2 cellular contexts compared by ENCODE assay signal in genomic region chr19:46744005-46744691, GRCh38.
TF ChIP-seq lines count a peak whose summit lies in the region.

No MANE protein-coding gene starts in this region.

TF ChIP-seq in A549, 52 proteins besides CTCF, POLR2A, EP300 and RAD21:
- TF ChIP-seq NPAS2 (CRISPR knock-in tag; IDR thresholded peaks at IDR 0.05; ENCODE audit: borderline replicate concordance) (no peak), HOXB5 (CRISPR knock-in tag; IDR thresholded peaks at IDR 0.05) (no peak), TP53 (CRISPR knock-in tag; IDR thresholded peaks at IDR 0.05) (no peak), USF2 (IDR thresholded peaks at IDR 0.05) (no peak), CBX2 (IDR thresholded peaks at IDR 0.05; ENCODE audit: borderline replicate concordance, low read depth) (no peak), ESRRA (IDR thresholded peaks at IDR 0.05; ENCODE audit: borderline replicate concordance, low read length) (no peak), EHMT2 (IDR thresholded peaks at IDR 0.05; ENCODE audit: low read depth) (no peak), FOSL2 (IDR thresholded peaks at IDR 0.05) (no peak), FOSL2 (CRISPR knock-in tag; IDR thresholded peaks at IDR 0.05) (no peak), EHF (CRISPR knock-in tag; IDR thresholded peaks at IDR 0.05) (no peak), ATOH8 (CRISPR knock-in tag; IDR thresholded peaks at IDR 0.05; ENCODE audit: low read depth) (no peak)

TF ChIP-seq in GM23338, 12 proteins besides CTCF, POLR2A, EP300 and RAD21:
- TF ChIP-seq CREB1 (CRISPR knock-in tag; IDR thresholded peaks at IDR 0.05; ENCODE audit: low read depth), result no peak
- no peak for TF ChIP-seq POLR2AphosphoS5 (IDR thresholded peaks at IDR 0.05; ENCODE audit: low read depth)
- no peak for TF ChIP-seq JUNB (IDR thresholded peaks at IDR 0.05; ENCODE audit: unreplicated experiment)
- TF ChIP-seq ZNF114 (CRISPR knock-in tag; IDR thresholded peaks at IDR 0.05), result no peak
- no peak for TF ChIP-seq EZH2 (IDR thresholded peaks at IDR 0.05; ENCODE audit: low read depth, unreplicated experiment)
- no peak for TF ChIP-seq NANOG (IDR thresholded peaks at IDR 0.05; ENCODE audit: borderline replicate concordance)
- no peak for TF ChIP-seq ETS1 (IDR thresholded peaks at IDR 0.05)
- TF ChIP-seq ZNF331 (CRISPR knock-in tag; IDR thresholded peaks at IDR 0.05; ENCODE audit: low read depth), result no peak
- TF ChIP-seq, protein P1, sequence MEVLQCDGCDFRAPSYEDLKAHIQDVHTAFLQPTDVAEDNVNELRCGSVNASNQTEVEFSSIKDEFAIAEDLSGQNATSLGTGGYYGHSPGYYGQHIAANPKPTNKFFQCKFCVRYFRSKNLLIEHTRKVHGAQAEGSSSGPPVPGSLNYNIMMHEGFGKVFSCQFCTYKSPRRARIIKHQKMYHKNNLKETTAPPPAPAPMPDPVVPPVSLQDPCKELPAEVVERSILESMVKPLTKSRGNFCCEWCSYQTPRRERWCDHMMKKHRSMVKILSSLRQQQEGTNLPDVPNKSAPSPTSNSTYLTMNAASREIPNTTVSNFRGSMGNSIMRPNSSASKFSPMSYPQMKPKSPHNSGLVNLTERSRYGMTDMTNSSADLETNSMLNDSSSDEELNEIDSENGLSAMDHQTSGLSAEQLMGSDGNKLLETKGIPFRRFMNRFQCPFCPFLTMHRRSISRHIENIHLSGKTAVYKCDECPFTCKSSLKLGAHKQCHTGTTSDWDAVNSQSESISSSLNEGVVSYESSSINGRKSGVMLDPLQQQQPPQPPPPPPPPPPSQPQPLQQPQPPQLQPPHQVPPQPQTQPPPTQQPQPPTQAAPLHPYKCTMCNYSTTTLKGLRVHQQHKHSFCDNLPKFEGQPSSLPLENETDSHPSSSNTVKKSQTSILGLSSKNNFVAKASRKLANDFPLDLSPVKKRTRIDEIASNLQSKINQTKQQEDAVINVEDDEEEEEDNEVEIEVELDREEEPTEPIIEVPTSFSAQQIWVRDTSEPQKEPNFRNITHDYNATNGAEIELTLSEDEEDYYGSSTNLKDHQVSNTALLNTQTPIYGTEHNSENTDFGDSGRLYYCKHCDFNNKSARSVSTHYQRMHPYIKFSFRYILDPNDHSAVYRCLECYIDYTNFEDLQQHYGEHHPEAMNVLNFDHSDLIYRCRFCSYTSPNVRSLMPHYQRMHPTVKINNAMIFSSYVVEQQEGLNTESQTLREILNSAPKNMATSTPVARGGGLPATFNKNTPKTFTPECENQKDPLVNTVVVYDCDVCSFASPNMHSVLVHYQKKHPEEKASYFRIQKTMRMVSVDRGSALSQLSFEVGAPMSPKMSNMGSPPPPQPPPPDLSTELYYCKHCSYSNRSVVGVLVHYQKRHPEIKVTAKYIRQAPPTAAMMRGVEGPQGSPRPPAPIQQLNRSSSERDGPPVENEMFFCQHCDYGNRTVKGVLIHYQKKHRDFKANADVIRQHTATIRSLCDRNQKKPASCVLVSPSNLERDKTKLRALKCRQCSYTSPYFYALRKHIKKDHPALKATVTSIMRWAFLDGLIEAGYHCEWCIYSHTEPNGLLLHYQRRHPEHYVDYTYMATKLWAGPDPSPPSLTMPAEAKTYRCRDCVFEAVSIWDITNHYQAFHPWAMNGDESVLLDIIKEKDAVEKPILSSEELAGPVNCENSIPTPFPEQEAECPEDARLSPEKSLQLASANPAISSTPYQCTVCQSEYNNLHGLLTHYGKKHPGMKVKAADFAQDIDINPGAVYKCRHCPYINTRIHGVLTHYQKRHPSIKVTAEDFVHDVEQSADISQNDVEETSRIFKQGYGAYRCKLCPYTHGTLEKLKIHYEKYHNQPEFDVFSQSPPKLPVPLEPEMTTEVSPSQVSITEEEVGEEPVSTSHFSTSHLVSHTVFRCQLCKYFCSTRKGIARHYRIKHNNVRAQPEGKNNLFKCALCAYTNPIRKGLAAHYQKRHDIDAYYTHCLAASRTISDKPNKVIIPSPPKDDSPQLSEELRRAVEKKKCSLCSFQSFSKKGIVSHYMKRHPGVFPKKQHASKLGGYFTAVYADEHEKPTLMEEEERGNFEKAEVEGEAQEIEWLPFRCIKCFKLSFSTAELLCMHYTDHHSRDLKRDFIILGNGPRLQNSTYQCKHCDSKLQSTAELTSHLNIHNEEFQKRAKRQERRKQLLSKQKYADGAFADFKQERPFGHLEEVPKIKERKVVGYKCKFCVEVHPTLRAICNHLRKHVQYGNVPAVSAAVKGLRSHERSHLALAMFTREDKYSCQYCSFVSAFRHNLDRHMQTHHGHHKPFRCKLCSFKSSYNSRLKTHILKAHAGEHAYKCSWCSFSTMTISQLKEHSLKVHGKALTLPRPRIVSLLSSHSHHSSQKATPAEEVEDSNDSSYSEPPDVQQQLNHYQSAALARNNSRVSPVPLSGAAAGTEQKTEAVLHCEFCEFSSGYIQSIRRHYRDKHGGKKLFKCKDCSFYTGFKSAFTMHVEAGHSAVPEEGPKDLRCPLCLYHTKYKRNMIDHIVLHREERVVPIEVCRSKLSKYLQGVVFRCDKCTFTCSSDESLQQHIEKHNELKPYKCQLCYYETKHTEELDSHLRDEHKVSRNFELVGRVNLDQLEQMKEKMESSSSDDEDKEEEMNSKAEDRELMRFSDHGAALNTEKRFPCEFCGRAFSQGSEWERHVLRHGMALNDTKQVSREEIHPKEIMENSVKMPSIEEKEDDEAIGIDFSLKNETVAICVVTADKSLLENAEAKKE (CRISPR knock-in tag; IDR thresholded peaks at IDR 0.05), result no peak
- TF ChIP-seq EZH2phosphoT487 (IDR thresholded peaks at IDR 0.05; ENCODE audit: unreplicated experiment), result no peak
